In genomic region chr6:25685896-25686295, GRCh38 we compare ENCODE assay signal across 3 cellular contexts.
TF ChIP-seq lines count a peak whose summit lies in the region.

No MANE protein-coding gene starts in this region.

TF ChIP-seq in SK-N-SH, 30 proteins besides CTCF, POLR2A, EP300 and RAD21 (continued from another document):
- TF ChIP-seq TAF1 (IDR thresholded peaks at IDR 0.05; ENCODE audit: borderline replicate concordance, low read depth, low read length) (no peak), MEF2A (IDR thresholded peaks at IDR 0.05; ENCODE audit: borderline replicate concordance, low read depth) (no peak), USF1 (IDR thresholded peaks at IDR 0.05; ENCODE audit: borderline replicate concordance, low read depth) (no peak), MAX (IDR thresholded peaks at IDR 0.05; ENCODE audit: low read depth) (no peak), ZBTB33 (IDR thresholded peaks at IDR 0.05; ENCODE audit: borderline replicate concordance, low read depth) (no peak)

TF ChIP-seq in HEK293, 187 proteins besides CTCF, POLR2A, EP300 and RAD21 (continued from another document):
- TF ChIP-seq ZBTB49 (tag by site-specific recombination; IDR thresholded peaks at IDR 0.05; ENCODE audit: low read depth): no peak

TF ChIP-seq in K562, 482 proteins besides CTCF, POLR2A, EP300 and RAD21:
- no peak for TF ChIP-seq HOMEZ (CRISPR knock-in tag; IDR thresholded peaks at IDR 0.05)
- no peak for TF ChIP-seq ETV1 (tag; conservative IDR thresholded peaks at IDR 0.05; ENCODE audit: low read depth)
- TF ChIP-seq CCAR2 (IDR thresholded peaks at IDR 0.05; ENCODE audit: low read depth, low read length): no peak
- TF ChIP-seq GATA2 (CRISPR knock-in tag; IDR thresholded peaks at IDR 0.05): no peak
- no peak for TF ChIP-seq ARID2 (IDR thresholded peaks at IDR 0.05)
- no peak for TF ChIP-seq KHSRP (IDR thresholded peaks at IDR 0.05)
- peak; percentile 54 for TF ChIP-seq ZNF146 (CRISPR knock-in tag; IDR thresholded peaks at IDR 0.05; ENCODE audit: unreplicated experiment)
- TF ChIP-seq SRSF1 (IDR thresholded peaks at IDR 0.05; ENCODE audit: low read depth, low read length): no peak
